20 cellular contexts compared by ENCODE assay signal in the genomic region with DNA sequence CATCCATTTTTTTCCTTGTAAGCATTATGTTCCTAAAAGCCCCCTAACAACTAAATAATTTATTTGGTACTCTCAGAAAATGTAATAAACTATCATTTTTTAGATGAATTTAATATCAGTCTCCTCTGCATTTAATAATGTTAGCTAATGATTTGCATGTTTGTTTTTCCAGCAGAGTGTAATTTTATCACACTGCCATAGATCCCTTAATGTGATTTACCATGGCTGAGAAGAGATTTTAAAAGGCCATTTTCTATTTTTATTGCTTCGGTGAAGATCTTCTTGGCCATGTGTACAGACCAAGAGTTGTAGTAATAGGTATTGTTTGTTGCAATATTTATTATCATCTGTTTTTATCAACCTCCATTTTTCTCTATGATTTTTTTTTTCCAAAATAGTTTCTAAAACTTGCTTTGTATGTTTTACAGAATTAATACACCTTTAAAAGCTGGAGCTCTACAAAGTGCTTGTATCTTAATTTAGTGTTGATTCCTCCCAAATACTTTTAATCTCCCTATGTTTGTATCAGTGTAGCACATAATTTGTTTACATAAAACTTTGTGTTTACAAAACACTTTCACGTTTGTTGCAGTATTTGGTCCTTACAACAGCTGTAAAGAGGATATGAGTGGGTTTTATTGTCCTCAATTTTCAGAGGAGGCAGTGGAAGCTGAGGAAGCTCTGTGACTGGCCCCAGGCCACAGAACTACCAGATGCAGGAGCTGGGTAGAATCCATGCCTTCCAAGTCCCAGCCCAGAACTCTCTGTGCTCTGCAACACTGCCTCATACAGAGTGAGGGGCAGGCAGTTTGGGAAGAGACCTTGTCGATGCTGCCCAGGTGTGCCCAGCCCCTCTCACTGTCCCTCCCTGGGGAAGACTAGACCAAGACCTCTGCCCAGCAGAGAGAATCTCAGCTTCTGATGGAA. TPM values are rescaled to one million over a fixed set of nuclear protein-coding genes. Genes with fewer than 3 reads are reported as not detected.
A peak's percentile ranks its signal among the peaks of the same experiment; 100 is the strongest.
DNase-seq lines count a peak whose midpoint lies in the region; ATAC-seq and TF ChIP-seq lines count a peak whose summit lies in the region.
"Had no signal": no experiment of that assay in that cellular context is flagged by ENCODE, and none has a peak within 500 bp of the region (broad histone marks: within the 10 kb centered on the region; RNA-seq: fewer than 3 reads in every experiment).

No MANE protein-coding gene starts in this region.

- POLR2A ChIA-PET in MCF 10A (lab: Yijun Ruan, JAX), result no interaction called here

- H3K36me3 Mint-ChIP-seq in brain (no peaks in the 10 kb centered on the region), MCF 10A (ENCODE audit: insufficient read depth, unreplicated experiment) (peaks cover 24% of the 10 kb centered on the region)
- no peaks in the 10 kb centered on the region for H3K36me3 Mint-ChIP-seq in stimulated activated effector memory CD8-positive, alpha-beta T cell treated with anti-CD3 and anti-CD28 coated beads, Interleukin-12 subunit alpha, Interleukin-12 subunit beta, amount 100 ng/mL, for 72 hours
- H3K36me3 Mint-ChIP-seq: natural killer cell had no signal

- H3K4me1 ChIP-seq in stomach smooth muscle (ENCODE audit: control insufficient read depth, insufficient read depth, low read length), result peaks cover 41% of the 10 kb centered on the region
- H3K4me1 ChIP-seq: colonic mucosa, gastrocnemius medialis, SJCRH30 had no signal

- H3K36me3 ChIP-seq in stomach smooth muscle (ENCODE audit: control insufficient read depth in 2 of 2, insufficient read depth in 2 of 2, low read length in 2 of 2), result peaks cover 4 to 22% of the 10 kb centered on the region in 2 donors

- H3K4me3 Mint-ChIP-seq in brain (peak overlapping the region in 1 of 5 experiments; percentile 29), MCF 10A (ENCODE audit: unreplicated experiment) (no peak overlapping the region)
- no peak overlapping the region for H3K4me3 Mint-ChIP-seq in stimulated activated effector memory CD8-positive, alpha-beta T cell treated with anti-CD3 and anti-CD28 coated beads, Interleukin-12 subunit alpha, Interleukin-12 subunit beta, amount 100 ng/mL, for 72 hours
- H3K4me3 Mint-ChIP-seq: natural killer cell had no signal

- no peaks in the 10 kb centered on the region for H3K9me3 Mint-ChIP-seq in brain
- no peaks in the 10 kb centered on the region for H3K9me3 Mint-ChIP-seq in MCF 10A (ENCODE audit: unreplicated experiment)
- H3K9me3 Mint-ChIP-seq in stimulated activated effector memory CD8-positive, alpha-beta T cell treated with anti-CD3 and anti-CD28 coated beads, Interleukin-12 subunit alpha, Interleukin-12 subunit beta, amount 100 ng/mL, for 72 hours, result no peaks in the 10 kb centered on the region
- H3K9me3 Mint-ChIP-seq: natural killer cell had no signal

- ATAC-seq in GM19452 (IDR thresholded peaks at IDR 0.05; ENCODE audit: unreplicated experiment), result no peak
- ATAC-seq in stimulated activated effector memory CD8-positive, alpha-beta T cell treated with anti-CD3 and anti-CD28 coated beads, Interleukin-12 subunit alpha, Interleukin-12 subunit beta, amount 100 ng/mL, for 72 hours, result no peak
- ATAC-seq: gastrocnemius medialis, HepG2 had no signal

- BruUV-seq in MCF 10A (replicated peaks; lab: Mats Ljungman, UMichigan), result no TSS peak

- H3K4me3 ChIP-seq in stomach smooth muscle (ENCODE audit: low read length in 2 of 2), result no peak overlapping the region
- H3K4me3 ChIP-seq: colonic mucosa, gastrocnemius medialis, MG63, SJCRH30 had no signal

- peaks cover 9% of the 10 kb centered on the region for H3K27me3 Mint-ChIP-seq in brain
- H3K27me3 Mint-ChIP-seq in MCF 10A (ENCODE audit: insufficient read depth, unreplicated experiment), result no peaks in the 10 kb centered on the region

- DNase-seq in NCI-H1092 (lab: John Stamatoyannopoulos, UW) (peak; percentile 1), midbrain (lab: John Stamatoyannopoulos, UW) (peak; percentile 70), MCF 10A (ENCODE audit: unreplicated experiment) (no peak), G401 (ENCODE audit: low spot score) (no peak)
- DNase-seq in stimulated activated effector memory CD8-positive, alpha-beta T cell treated with anti-CD3 and anti-CD28 coated beads, Interleukin-12 subunit alpha, Interleukin-12 subunit beta, amount 100 ng/mL, for 72 hours (ENCODE audit: low spot score in 2 of 2), result no peak
- DNase-seq: activated CD4-positive, alpha-beta T cell treated with anti-CD3 and anti-CD28 coated beads for 1 hour; activated gamma-delta T cell; colonic mucosa; COR-L47; gastrocnemius medialis; MG63; natural killer cell; NCI-H1694 treated with DMSO at 0.1 percent for 48 hours; NCI-H446; retina had no signal

- H3K27ac Mint-ChIP-seq in brain (peak overlapping the region in 3 of 5 experiments; percentile 8 to 82 (median 59)), MCF 10A (ENCODE audit: low read depth, unreplicated experiment) (no peak overlapping the region)
- H3K27ac Mint-ChIP-seq in stimulated activated effector memory CD8-positive, alpha-beta T cell treated with anti-CD3 and anti-CD28 coated beads, Interleukin-12 subunit alpha, Interleukin-12 subunit beta, amount 100 ng/mL, for 72 hours, result no peak overlapping the region
- H3K27ac Mint-ChIP-seq: natural killer cell had no signal

- intact Hi-C loops in MCF 10A (cut with micrococcal nuclease), result no loop called here

- no peak for TF ChIP-seq CTCF in brain (conservative IDR thresholded peaks at IDR 0.05)
- no peak for TF ChIP-seq CTCF in MCF 10A (IDR thresholded peaks at IDR 0.05; ENCODE audit: unreplicated experiment)

- CTCF ChIA-PET in MCF 10A (lab: Yijun Ruan, JAX), result interaction anchor here (0.6 to 1.2 kb wide), 3 partner anchors 23 to 755 kb away, joined by 3 to 4 read pairs (median 3); no protein-coding TSS in a partner anchor

- H3K27ac ChIP-seq in stomach smooth muscle (ENCODE audit: low read length), result peak overlapping the region; percentile 37
- H3K27ac ChIP-seq: colonic mucosa, gastrocnemius medialis, SJCRH30 had no signal

- H3K4me1 Mint-ChIP-seq in brain, result peaks cover 68% of the 10 kb centered on the region
- H3K4me1 Mint-ChIP-seq in MCF 10A (ENCODE audit: insufficient read depth, unreplicated experiment), result no peaks in the 10 kb centered on the region
- no peaks in the 10 kb centered on the region for H3K4me1 Mint-ChIP-seq in stimulated activated effector memory CD8-positive, alpha-beta T cell treated with anti-CD3 and anti-CD28 coated beads, Interleukin-12 subunit alpha, Interleukin-12 subunit beta, amount 100 ng/mL, for 72 hours
- H3K4me1 Mint-ChIP-seq: natural killer cell had no signal

- no peaks in the 10 kb centered on the region for H3K9me3 ChIP-seq in stomach smooth muscle (ENCODE audit: control insufficient read depth in 2 of 2, low read length in 2 of 2)
- H3K9me3 ChIP-seq: colonic mucosa, gastrocnemius medialis, MG63, SJCRH30 had no signal

- no peaks in the 10 kb centered on the region for H3K27me3 ChIP-seq in stomach smooth muscle (ENCODE audit: control insufficient read depth in 1 of 2, insufficient read depth in 2 of 2, low read length in 2 of 2)
- H3K27me3 ChIP-seq: colonic mucosa, gastrocnemius medialis, MG63, SJCRH30 had no signal

- no peak overlapping the region for H3K9ac ChIP-seq in stomach smooth muscle (ENCODE audit: low read length in 2 of 2)

- in situ Hi-C loops in G401 (cut with HindIII; ENCODE audit: low sequenced_read_pairs), result no loop called here

RNA-seq across cellular contexts. Expression of gene FAM114A1, which starts 58.1 kb away (rescaled TPM):
- polyA plus RNA-seq in brain (ENCODE audit: insufficient read depth, low read depth, low replicate concordance), result 9.4 TPM
- 22.7 and 38.9 TPM in 2 replicates for total RNA-seq in MCF 10A (2022)
- total RNA-seq in G401 (2014; rRNA removed; shearing (Covaris generic)), result 8.7 and 9.2 TPM in 2 replicates

Comparison
In these comparisons a context has a peak if more than half of its experiments do, and no peak if none do; other contexts are left out.
1. DNase-seq: peak in NCI-H1092 (single experiment) and midbrain (single experiment); none in MCF 10A (single experiment), G401 (single experiment) and stimulated activated effector memory CD8-positive, alpha-beta T cell treated with anti-CD3 and anti-CD28 coated beads, Interleukin-12 subunit alpha, Interleukin-12 subunit beta, amount 100 ng/mL, for 72 hours (0 of 2).
2. H3K27ac Mint-ChIP-seq: peak in brain (3 of 5); none in MCF 10A (single experiment) and stimulated activated effector memory CD8-positive, alpha-beta T cell treated with anti-CD3 and anti-CD28 coated beads, Interleukin-12 subunit alpha, Interleukin-12 subunit beta, amount 100 ng/mL, for 72 hours (single experiment).